ENCODE assay signal across 1 cellular context in genomic region chr17:6701719-6702118, GRCh38.
TF ChIP-seq lines count a peak whose summit lies in the region.

No MANE protein-coding gene starts in this region.

TF ChIP-seq in H1, 55 proteins besides CTCF, POLR2A, EP300 and RAD21:
- TF ChIP-seq RXRA (IDR thresholded peaks at IDR 0.05; ENCODE audit: insufficient read depth, low read depth, low read length), result no peak
- no peak for TF ChIP-seq POU5F1 (IDR thresholded peaks at IDR 0.05; ENCODE audit: low read depth, low read length)
- TF ChIP-seq POLR2AphosphoS5 (IDR thresholded peaks at IDR 0.05; ENCODE audit: low read depth, low read length), result no peak
